1 cellular context compared by ENCODE assay signal in the genomic region with DNA sequence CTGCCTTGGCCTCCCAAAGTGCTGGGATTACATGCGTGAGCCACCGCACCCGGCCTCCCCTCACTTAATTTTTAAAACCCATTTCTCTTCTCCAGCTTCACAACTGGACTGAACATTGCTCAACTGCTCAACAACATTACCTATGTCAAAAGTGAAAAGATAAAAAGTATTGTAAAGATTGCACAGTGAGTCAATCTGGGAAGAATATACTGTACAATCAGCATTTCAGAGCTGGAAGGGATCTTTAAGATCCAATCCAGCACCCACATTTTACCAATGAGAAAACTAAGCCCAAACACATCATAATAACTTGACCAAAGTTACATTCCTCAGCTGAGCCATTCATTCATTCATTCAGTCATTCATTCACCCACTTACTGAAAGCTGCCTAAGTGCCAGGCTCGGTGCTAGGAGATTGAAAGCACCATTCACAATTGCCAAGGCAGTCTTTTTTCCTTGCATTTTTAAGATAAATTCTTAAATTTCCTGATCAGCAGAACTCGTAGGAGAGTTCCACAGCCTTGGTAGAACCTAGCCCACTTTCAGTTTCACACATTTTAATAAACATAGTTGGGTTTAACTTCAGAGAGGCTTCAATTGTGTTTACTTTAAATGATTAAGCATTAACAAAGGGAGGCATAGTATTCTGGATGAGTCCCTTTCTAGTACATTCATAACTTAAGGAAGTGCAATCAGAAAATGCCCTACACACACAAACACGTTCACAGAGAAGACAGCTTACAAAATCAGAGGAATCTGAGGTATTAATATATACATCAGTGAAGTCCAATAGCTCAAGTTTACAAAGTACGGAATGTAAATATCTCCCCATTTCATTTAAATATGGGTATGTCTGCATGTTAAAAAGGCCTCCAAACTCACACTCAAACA.
TF ChIP-seq lines count a peak whose summit lies in the region.

No MANE protein-coding gene starts in this region.

TF ChIP-seq in IMR-90, 13 proteins besides CTCF, POLR2A, EP300 and RAD21:
- TF ChIP-seq MAFK (IDR thresholded peaks at IDR 0.05; ENCODE audit: low read depth, low read length): peak; percentile 35
- no peak for TF ChIP-seq MXI1 (IDR thresholded peaks at IDR 0.05; ENCODE audit: borderline replicate concordance, low read depth, low read length)
